8 cellular contexts compared by ENCODE assay signal in genomic region chr7:5598769-5599371, GRCh38. TPM values are rescaled to one million over a fixed set of nuclear protein-coding genes. Genes with fewer than 3 reads are reported as not detected.
DNase-seq lines count a peak whose midpoint lies in the region; ATAC-seq, FAIRE-seq and TF ChIP-seq lines count a peak whose summit lies in the region.

No MANE protein-coding gene starts in this region.

- H3K4me3 ChIP-seq in AG10803 (ENCODE audit: low read length): peak overlapping the region; percentile 15
- peak overlapping the region; percentile 30 for H3K4me3 ChIP-seq in WERI-Rb-1 (ENCODE audit: low read depth, low read length)
- H3K4me3 ChIP-seq in left lung: no peak overlapping the region

- TF ChIP-seq CTCF in AG10803 (conservative IDR thresholded peaks at IDR 0.05; ENCODE audit: low read length) (no peak), WERI-Rb-1 (IDR thresholded peaks at IDR 0.05; ENCODE audit: low read depth, low read length) (no peak), left lung (IDR thresholded peaks at IDR 0.05) (no peak)

- no peaks in the 10 kb centered on the region for H3K9me3 ChIP-seq in WERI-Rb-1 (ENCODE audit: severe bottlenecking)
- no peaks in the 10 kb centered on the region for H3K9me3 ChIP-seq in left lung

- DNase-seq in AG10803 (ENCODE audit: low read depth): no peak
- peak; percentile 93 for DNase-seq in WERI-Rb-1
- no peak for DNase-seq in left lung
- DNase-seq in activated T-cell treated with anti-CD3 and anti-CD28 coated beads, Interleukin-2, amount 50 U/mL, for 48 hours: no peak
- DNase-seq in activated naive CD4-positive, alpha-beta T cell (lab: John Stamatoyannopoulos, UW): no peak
- DNase-seq in RCC 7860 (ENCODE audit: low spot score): no peak

- FAIRE-seq in RCC 7860 (lab: Jason Lieb, UNC): no peak

- peaks cover 13 to 47% of the 10 kb centered on the region in 2 donors for H3K4me1 ChIP-seq in left lung

- H3K36me3 ChIP-seq in WERI-Rb-1 (peaks cover 55% of the 10 kb centered on the region), left lung (peaks cover 0 to 4% of the 10 kb centered on the region in 2 donors)

- intact Hi-C loops in left lung (cut with DNase I): no loop called here

- ATAC-seq in HG02798 (IDR thresholded peaks at IDR 0.05; ENCODE audit: poor library complexity, unreplicated experiment) (peak; percentile 26), left lung (no peak), GM19328 (IDR thresholded peaks at IDR 0.05; ENCODE audit: unreplicated experiment) (no peak)

- H3K27me3 ChIP-seq in WERI-Rb-1 (ENCODE audit: insufficient read depth, low read depth, severe bottlenecking): no peaks in the 10 kb centered on the region
- peaks cover 3 to 30% of the 10 kb centered on the region in 2 donors for H3K27me3 ChIP-seq in left lung

- H3K27ac ChIP-seq in WERI-Rb-1: peak overlapping the region; percentile 98
- H3K27ac ChIP-seq in left lung: peak overlapping the region; percentile 37 to 48

RNA-seq across cellular contexts. Expression of gene FSCN1, which starts 6.3 kb away (rescaled TPM):
- total RNA-seq in left lung: 10 to 100 TPM; 52.3 to 72.5 TPM

Comparison
In these comparisons a context has a peak if more than half of its experiments do, and no peak if none do; other contexts are left out.
1. H3K4me3 ChIP-seq: peak in AG10803 (single experiment) and WERI-Rb-1 (single experiment); none in left lung (0 of 2).